ENCODE assay signal across 8 cellular contexts in the genomic region with DNA sequence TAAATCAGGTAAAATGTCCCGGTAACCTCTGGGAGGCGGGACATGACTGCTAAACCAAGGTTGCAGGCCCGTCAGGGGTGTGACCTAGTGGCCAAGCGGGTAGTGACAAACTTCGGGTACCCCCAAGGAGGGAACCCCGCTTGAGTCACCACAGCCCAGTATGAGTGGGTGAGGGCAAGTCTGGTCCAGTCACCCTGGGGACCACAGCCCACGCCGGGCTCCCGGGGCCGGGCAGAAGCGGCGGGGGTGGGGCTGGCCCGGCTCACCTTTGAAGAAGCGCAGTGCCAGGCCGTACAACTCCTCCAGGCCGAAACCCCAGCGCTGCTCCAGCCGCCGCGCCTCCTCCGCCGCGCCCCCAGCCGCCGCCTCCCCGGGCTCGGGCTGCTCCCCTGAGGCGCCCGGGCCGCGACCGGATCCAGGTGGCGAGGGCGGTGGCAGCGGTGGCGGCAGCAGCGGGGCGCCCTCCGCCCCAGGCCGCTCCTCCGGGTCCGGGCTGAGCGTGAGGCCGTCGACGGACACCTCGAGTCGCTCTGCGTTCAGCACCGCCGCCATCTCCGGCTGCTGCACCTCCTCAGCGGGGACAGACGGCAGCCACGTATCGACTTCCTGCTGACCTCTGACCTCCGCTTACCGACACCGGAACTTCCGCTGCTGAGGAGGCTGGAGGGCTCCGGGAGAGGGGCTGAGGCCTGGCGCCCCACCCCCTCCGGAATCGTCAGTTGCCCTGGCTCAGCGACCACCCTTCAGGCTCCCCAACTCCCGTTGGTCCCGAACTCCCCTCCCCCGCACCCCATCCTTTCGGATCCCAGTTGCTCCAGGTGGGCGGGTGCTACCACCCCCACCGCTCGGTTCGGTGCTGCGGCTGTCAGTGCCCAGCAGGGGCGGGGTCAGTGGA. TPM values are rescaled to one million over a fixed set of nuclear protein-coding genes. Genes with fewer than 3 reads are reported as not detected.
DNase-seq lines count a peak whose midpoint lies in the region; ATAC-seq, FAIRE-seq and TF ChIP-seq lines count a peak whose summit lies in the region.

A gene (minus strand): TSS at position 618 of the 895 bp plus-strand sequence. CDS start 66 bp downstream, at position 552.

- peak within 1 kb of the TSS; percentile 95 for H3K4me2 ChIP-seq in OCI-LY3 (ENCODE audit: low read length)

- H3K79me2 ChIP-seq in OCI-LY3 (ENCODE audit: low read length), result peaks cover 49% of the 10 kb centered on the region

- no peaks in the 10 kb centered on the region for H3K9me3 ChIP-seq in OCI-LY3 (ENCODE audit: insufficient read depth, low read length)

- H3K9me3 Mint-ChIP-seq in endothelial cell (ENCODE audit: unreplicated experiment), result no peaks in the 10 kb centered on the region

- H4K20me1 ChIP-seq in OCI-LY3 (ENCODE audit: insufficient read depth, low read length), result peaks cover 32% of the 10 kb centered on the region

- FAIRE-seq in D721Med (lab: Jason Lieb, UNC), result no peak

- H3K36me3 Mint-ChIP-seq in endothelial cell (ENCODE audit: low read depth, unreplicated experiment), result peaks cover 10% of the 10 kb centered on the region

- TF ChIP-seq CTCF in D721Med (IDR thresholded peaks at IDR 0.05; ENCODE audit: insufficient read depth, missing control alignments) (no peak), OCI-LY3 (IDR thresholded peaks at IDR 0.05; ENCODE audit: low read depth, low read length) (peak; percentile 10; the same call in 1 of the 2 replicates), endothelial cell (IDR thresholded peaks at IDR 0.05; ENCODE audit: unreplicated experiment) (no peak)

- H2AFZ ChIP-seq in OCI-LY3 (ENCODE audit: low read depth, low read length), result peak within 1 kb of the TSS; percentile 93

- H3K27ac Mint-ChIP-seq in endothelial cell (ENCODE audit: unreplicated experiment), result peak within 1 kb of the TSS; percentile 97

- H3K36me3 ChIP-seq in OCI-LY3 (replicated peaks; ENCODE audit: low read depth, low read length), result peaks cover 5% of the 10 kb centered on the region

- peak within 1 kb of the TSS; percentile 50 for H3K27ac ChIP-seq in OCI-LY3 (ENCODE audit: low read length)

- H3K4me3 ChIP-seq in OCI-LY3 (ENCODE audit: low read length), result peak within 1 kb of the TSS; percentile 85

- peaks cover 3% of the 10 kb centered on the region for H3K27me3 Mint-ChIP-seq in endothelial cell (ENCODE audit: unreplicated experiment)

- DNase-seq in D721Med (ENCODE audit: insufficient read length, low spot score) (peak; percentile 97), HuH-7.5 (ENCODE audit: low spot score) (peak; percentile 90), endothelial cell (ENCODE audit: low spot score) (peak; percentile 81), midbrain (lab: John Stamatoyannopoulos, UW) (peak; percentile 92)
- DNase-seq in activated CD8-positive, alpha-beta memory T cell treated with anti-CD3 and anti-CD28 coated beads, Interleukin-2, amount 50 U/mL, for 4 hours, result peak; percentile 80
- DNase-seq in stimulated activated CD8-positive, alpha-beta memory T cell treated with anti-CD3 and anti-CD28 coated beads, Interleukin-15, amount 100 ng/mL, for 48 hours (ENCODE audit: low read depth in 2 of 2), result peak; percentile 80

- H3K4me1 Mint-ChIP-seq in endothelial cell (ENCODE audit: unreplicated experiment), result peaks cover 20% of the 10 kb centered on the region

- no peaks in the 10 kb centered on the region for H3K27me3 ChIP-seq in OCI-LY3 (ENCODE audit: low read depth, low read length)

- H3K9ac ChIP-seq in OCI-LY3 (ENCODE audit: low read length), result peak within 1 kb of the TSS; percentile 88

- ATAC-seq in GM21526 (IDR thresholded peaks at IDR 0.05; ENCODE audit: low FRiP score, unreplicated experiment), result peak; percentile 90

- peak within 1 kb of the TSS; percentile 99 for H3K4me3 Mint-ChIP-seq in endothelial cell (ENCODE audit: unreplicated experiment)

- peaks cover 12% of the 10 kb centered on the region for H3K4me1 ChIP-seq in OCI-LY3 (ENCODE audit: low read length)

RNA-seq across cellular contexts. Expression of the gene that starts here (rescaled TPM):
- 27.4 TPM for total RNA-seq in endothelial cell (ENCODE audit: unreplicated experiment)

Comparison
In these comparisons a context has a peak if more than half of its experiments do, and no peak if none do; other contexts are left out.
1. Peak in every context shown above with its lines: DNase-seq, ATAC-seq, H3K4me3 ChIP-seq and H3K27ac ChIP-seq.